In genomic region chr1:82421782-82422181, GRCh38 we compare ENCODE assay signal across 10 cellular contexts.
"Had no signal": no experiment of that assay in that cellular context is flagged by ENCODE, and none has a peak within 500 bp of the region (broad histone marks: within the 10 kb centered on the region; RNA-seq: fewer than 3 reads in every experiment).

No MANE protein-coding gene starts in this region.

- H3K4me1 Mint-ChIP-seq: H9 had no signal

- H3K9me3 Mint-ChIP-seq: GM23338, H9 had no signal

- H3K27ac Mint-ChIP-seq: GM23338, H9, HFFc6 had no signal

- DNase-seq: H9, HCEC 1CT, HFFc6, IMR-90, KG1 had no signal

- ATAC-seq: GM23338, K562 had no signal

- H3K4me3 Mint-ChIP-seq: GM23338, H9, HFFc6 had no signal

- H3K27ac ChIP-seq: HL-60 had no signal

- FAIRE-seq: H1, H54, K562 had no signal

- H3K4me3 ChIP-seq: GM23338, K562 had no signal
